25 cellular contexts compared by ENCODE assay signal in the genomic region with DNA sequence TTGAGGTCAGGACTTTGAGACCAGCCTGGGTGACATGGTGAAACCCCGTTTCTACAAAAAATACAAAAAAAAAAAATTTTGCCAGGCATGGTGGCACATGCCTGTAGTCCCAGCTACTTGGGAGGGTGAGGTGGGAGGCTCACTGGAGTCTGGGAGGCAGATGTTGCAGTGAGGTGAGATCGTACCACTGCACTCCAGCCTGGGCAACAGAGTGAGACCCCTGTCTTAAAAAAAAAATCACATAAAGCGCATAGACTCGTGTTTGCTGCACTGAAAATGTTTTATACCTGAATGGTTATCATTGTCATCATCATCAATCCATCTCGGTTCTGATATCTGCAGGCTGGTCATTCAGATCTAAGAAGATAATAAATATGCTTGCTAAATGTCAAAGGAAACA.
"Had no signal": no experiment of that assay in that cellular context is flagged by ENCODE, and none has a peak within 500 bp of the region (broad histone marks: within the 10 kb centered on the region; RNA-seq: fewer than 3 reads in every experiment).

No MANE protein-coding gene starts in this region.

- H3K4me2 ChIP-seq: neural progenitor cell, smooth muscle cell had no signal

- FAIRE-seq: endothelial cell of umbilical vein, kidney had no signal

- H3K27ac ChIP-seq: coronary artery, gastrocnemius medialis, neural progenitor cell, parathyroid adenoma, right lobe of liver, suprapubic skin, vagina had no signal

- H3K9ac ChIP-seq: neural progenitor cell, parathyroid adenoma had no signal

- H3K36me3 ChIP-seq: gastrocnemius medialis, neural progenitor cell, right lobe of liver, suprapubic skin, vagina had no signal

- DNase-seq: dermis blood vessel endothelial cell; effector memory CD4-positive, alpha-beta T cell; erythroblast; foreskin fibroblast; gastrocnemius medialis; head of caudate nucleus; kidney; naive thymus-derived CD4-positive, alpha-beta T cell; right lobe of liver; stimulated activated CD4-positive, alpha-beta T cell treated with anti-CD3 and anti-CD28 coated beads, Interleukin-12 subunit alpha, Interleukin-12 subunit beta, amount 100 ng/mL, for 4 hours; stimulated activated CD4-positive, alpha-beta T cell treated with anti-CD3 and anti-CD28 coated beads, Interleukin-1b, Interleukin-23, amount 100 ng/mL, for 48 hours; stimulated activated CD4-positive, alpha-beta T cell treated with anti-CD3 and anti-CD28 coated beads, Interleukin-4, amount 100 ng/mL, for 1 hour; stimulated activated CD8-positive, alpha-beta memory T cell treated with anti-CD3 and anti-CD28 coated beads, Interleukin-4, amount 100 ng/mL, for 48 hours; stimulated activated naive CD4-positive, alpha-beta T cell; stimulated activated naive CD8-positive, alpha-beta T cell treated with anti-CD3 and anti-CD28 coated beads, Interleukin-15, amount 100 ng/mL, for 72 hours had no signal

- H3K9me3 ChIP-seq: gastrocnemius medialis, mucosa of descending colon, right lobe of liver, suprapubic skin, vagina had no signal

- H3K4me1 ChIP-seq: neural progenitor cell, vagina had no signal

- H3K79me2 ChIP-seq: parathyroid adenoma had no signal

- ATAC-seq: gastrocnemius medialis; left lobe of liver; naive thymus-derived CD4-positive, alpha-beta T cell; right lobe of liver; stimulated activated naive CD8-positive, alpha-beta T cell treated with anti-CD3 and anti-CD28 coated beads, Interleukin-15, amount 100 ng/mL, for 72 hours had no signal

- H3K4me3 ChIP-seq: coronary artery, gastrocnemius medialis, lung, mucosa of descending colon, neural progenitor cell, right lobe of liver, smooth muscle cell, suprapubic skin, vagina had no signal

- H3K27me3 ChIP-seq: gastrocnemius medialis, neural progenitor cell, right lobe of liver, suprapubic skin, vagina had no signal

- H2AFZ ChIP-seq: neural progenitor cell, parathyroid adenoma had no signal
